Comparison of ENCODE assay signal across 23 cellular contexts in the genomic region with DNA sequence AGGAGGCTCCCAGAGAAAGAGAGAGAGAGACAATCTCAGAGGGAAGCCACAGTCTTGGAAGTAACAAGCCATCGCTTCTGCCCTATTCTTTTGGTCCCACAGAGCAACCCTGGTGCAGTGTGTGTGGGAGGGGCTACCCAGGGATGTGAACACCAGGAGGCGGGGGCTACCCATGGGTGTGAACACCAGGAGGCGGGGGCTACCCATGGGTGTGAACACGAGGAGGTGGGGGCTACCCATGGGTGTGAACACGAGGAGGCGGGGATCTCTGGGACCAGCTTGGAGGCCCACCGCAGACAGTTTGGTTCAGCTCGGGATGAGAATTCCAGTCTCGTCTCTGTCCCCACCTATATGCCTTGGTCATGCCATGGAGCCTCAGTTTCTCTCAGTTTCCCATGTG. TPM values are rescaled to one million over a fixed set of nuclear protein-coding genes. Genes with fewer than 3 reads are reported as not detected.
"Had no signal": no experiment of that assay in that cellular context is flagged by ENCODE, and none has a peak within 500 bp of the region (broad histone marks: within the 10 kb centered on the region; RNA-seq: fewer than 3 reads in every experiment).

No MANE protein-coding gene starts in this region.

- H3K27ac ChIP-seq: coronary artery, dorsolateral prefrontal cortex, esophagus muscularis mucosa, foreskin keratinocyte, gastroesophageal sphincter, left lung, lower lobe of right lung had no signal

- H3K4me3 ChIP-seq: coronary artery, dorsolateral prefrontal cortex, esophagus muscularis mucosa, gastroesophageal sphincter, heart left ventricle, left lung, lower lobe of right lung, mucosa of descending colon had no signal

- DNase-seq: dermis blood vessel endothelial cell; dorsolateral prefrontal cortex; effector CD4-positive, alpha-beta T cell; effector memory CD4-positive, alpha-beta T cell; foreskin keratinocyte; hypothalamus; immature natural killer cell; islet precursor cell; left cardiac atrium; mesenchymal stem cell had no signal

- H3K4me1 ChIP-seq: foreskin keratinocyte, left lung, lower lobe of right lung had no signal

- H3K9me3 ChIP-seq: esophagus muscularis mucosa, gastroesophageal sphincter, heart left ventricle, left lung, lower lobe of right lung, mucosa of descending colon had no signal

- FAIRE-seq: colon, endothelial cell of umbilical vein, frontal cortex had no signal

- ATAC-seq: foreskin keratinocyte, gastroesophageal sphincter, heart left ventricle, left cardiac atrium, left lung, lower lobe of right lung, mucosa of descending colon had no signal

- H3K27me3 ChIP-seq: dorsolateral prefrontal cortex, esophagus muscularis mucosa, foreskin keratinocyte, gastroesophageal sphincter, heart left ventricle, left lung had no signal

- H3K36me3 ChIP-seq: left lung, lower lobe of right lung had no signal

RNA-seq across cellular contexts. Expression of a gene that starts 44.9 kb away (rescaled TPM):
- total RNA-seq: fibroblast of villous mesenchyme, foreskin keratinocyte, kidney epithelial cell had no signal
- polyA plus RNA-seq: fibroblast of lung, foreskin keratinocyte, immature natural killer cell had no signal
